Comparison of ENCODE assay signal across 24 cellular contexts in genomic region chr3:31133541-31133940, GRCh38.
"Had no signal": no experiment of that assay in that cellular context is flagged by ENCODE, and none has a peak within 500 bp of the region (broad histone marks: within the 10 kb centered on the region; RNA-seq: fewer than 3 reads in every experiment).

No MANE protein-coding gene starts in this region.

- H3K27ac ChIP-seq: breast epithelium, foreskin keratinocyte, right lobe of liver, skin epidermis, transverse colon, uterus, WERI-Rb-1 had no signal

- H3K4me1 Mint-ChIP-seq: central memory CD8-positive, alpha-beta T cell; naive B cell; neural crest cell; stimulated activated effector memory CD8-positive, alpha-beta T cell treated with anti-CD3 and anti-CD28 coated beads, Interleukin-12 subunit alpha, Interleukin-12 subunit beta, amount 100 ng/mL, for 72 hours had no signal

- H3K36me3 ChIP-seq: breast epithelium, right lobe of liver, transverse colon, uterus, WERI-Rb-1 had no signal

- H3K4me3 ChIP-seq: breast epithelium, lung, right lobe of liver, skin epidermis, transverse colon, uterus had no signal

- H3K27ac Mint-ChIP-seq: activated CD4-positive, alpha-beta T cell treated with anti-CD3 and anti-CD28 coated beads, Interleukin-2, amount 10 ng/mL, durations not matched to agents 7 days and 5 days; activated naive CD8-positive, alpha-beta T cell treated with anti-CD3 and anti-CD28 coated beads, Interleukin-2, amount 10 ng/mL, durations not matched to agents 7 days and 5 days; activated T-cell treated with anti-CD3 and anti-CD28 coated beads, Interleukin-2, amount 50 U/mL, for 24 hours; activated T-helper 2 cell treated with anti-CD3 and anti-CD28 coated beads, Interferon-gamma antibody, Interleukin-2, Interleukin-4, amounts not matched to agents 10 μg/mL and 5 μg/mL and 100 μg/mL, durations not matched to agents 14 hours and 24 hours and 36 hours; stimulated activated effector memory CD8-positive, alpha-beta T cell treated with anti-CD3 and anti-CD28 coated beads, Interleukin-12 subunit alpha, Interleukin-12 subunit beta, amount 100 ng/mL, for 72 hours had no signal

- H3K27me3 ChIP-seq: breast epithelium, foreskin keratinocyte, right lobe of liver, transverse colon, uterus had no signal

- H3K9me3 Mint-ChIP-seq: activated naive CD8-positive, alpha-beta T cell treated with anti-CD3 and anti-CD28 coated beads, Interleukin-2, amount 10 ng/mL, durations not matched to agents 7 days and 5 days; activated T-cell treated with anti-CD3 and anti-CD28 coated beads, Interleukin-2, amount 50 U/mL, for 24 hours; activated T-helper 2 cell treated with anti-CD3 and anti-CD28 coated beads, Interferon-gamma antibody, Interleukin-2, Interleukin-4, amounts not matched to agents 10 μg/mL and 5 μg/mL and 100 μg/mL, durations not matched to agents 14 hours and 24 hours and 36 hours; central memory CD8-positive, alpha-beta T cell; naive B cell; neural crest cell; stimulated activated effector memory CD8-positive, alpha-beta T cell treated with anti-CD3 and anti-CD28 coated beads, Interleukin-12 subunit alpha, Interleukin-12 subunit beta, amount 100 ng/mL, for 72 hours had no signal

- H3K9me3 ChIP-seq: breast epithelium, right lobe of liver, transverse colon, uterus had no signal

- H3K4me1 ChIP-seq: breast epithelium, right lobe of liver, transverse colon, uterus had no signal

- ATAC-seq: foreskin keratinocyte; left lobe of liver; right lobe of liver; stimulated activated effector memory CD8-positive, alpha-beta T cell treated with anti-CD3 and anti-CD28 coated beads, Interleukin-12 subunit alpha, Interleukin-12 subunit beta, amount 100 ng/mL, for 72 hours had no signal

- H3K27me3 Mint-ChIP-seq: activated CD4-positive, alpha-beta T cell treated with anti-CD3 and anti-CD28 coated beads, Interleukin-2, amount 10 ng/mL, durations not matched to agents 7 days and 5 days; activated T-cell treated with anti-CD3 and anti-CD28 coated beads, Interleukin-2, amount 50 U/mL, for 24 hours; central memory CD8-positive, alpha-beta T cell; naive B cell had no signal

- FAIRE-seq: colon had no signal

- DNase-seq: activated CD4-positive, alpha-beta T cell treated with anti-CD3 and anti-CD28 coated beads, Interleukin-2, amount 10 ng/mL, durations not matched to agents 7 days and 5 days; activated CD4-positive, CD25-positive, alpha-beta regulatory T cell treated with anti-CD3 and anti-CD28 coated beads, Interleukin-2, amount 50 U/mL, for 72 hours; activated naive CD4-positive, alpha-beta T cell; activated naive CD8-positive, alpha-beta T cell treated with anti-CD3 and anti-CD28 coated beads, Interleukin-2, amount 10 ng/mL, durations not matched to agents 7 days and 5 days; activated T-cell treated with anti-CD3 and anti-CD28 coated beads, Interleukin-2, amount 50 U/mL, for 24 hours; amniotic stem cell; effector memory CD4-positive, alpha-beta T cell; foreskin keratinocyte; naive B cell; occipital lobe; right lobe of liver; stimulated activated CD4-positive, alpha-beta T cell treated with anti-CD3 and anti-CD28 coated beads, Interleukin-2, amount 100 ng/mL, for 24 hours; transverse colon; uterus; WERI-Rb-1 had no signal

- H3K4me3 Mint-ChIP-seq: activated CD4-positive, alpha-beta T cell treated with anti-CD3 and anti-CD28 coated beads, Interleukin-2, amount 10 ng/mL, durations not matched to agents 7 days and 5 days; activated naive CD8-positive, alpha-beta T cell treated with anti-CD3 and anti-CD28 coated beads, Interleukin-2, amount 10 ng/mL, durations not matched to agents 7 days and 5 days; activated T-cell treated with anti-CD3 and anti-CD28 coated beads, Interleukin-2, amount 50 U/mL, for 24 hours; central memory CD8-positive, alpha-beta T cell; naive B cell; neural crest cell; stimulated activated effector memory CD8-positive, alpha-beta T cell treated with anti-CD3 and anti-CD28 coated beads, Interleukin-12 subunit alpha, Interleukin-12 subunit beta, amount 100 ng/mL, for 72 hours had no signal
